Comparison of ENCODE assay signal across 1 cellular context in the genomic region with DNA sequence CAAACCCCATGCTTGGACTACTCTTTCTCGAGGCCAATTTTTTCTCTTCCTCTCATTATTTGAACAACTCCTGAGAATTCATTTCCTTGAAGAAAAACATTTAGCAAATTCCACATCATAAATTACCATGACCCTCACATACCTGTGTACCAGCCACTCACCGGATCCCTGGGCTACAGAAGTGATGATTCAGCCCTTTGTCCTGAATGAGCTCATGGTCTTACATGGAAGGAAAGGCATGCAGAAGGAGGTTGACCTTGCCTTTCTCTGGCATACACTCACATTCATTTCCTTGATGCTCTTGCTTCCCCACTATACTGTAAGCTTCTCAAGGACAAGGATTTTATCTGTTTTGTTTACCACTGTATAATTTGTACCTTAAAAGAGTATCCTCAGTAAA.
TF ChIP-seq lines count a peak whose summit lies in the region.

No MANE protein-coding gene starts in this region.

TF ChIP-seq in HCT116, 20 proteins besides CTCF, POLR2A, EP300 and RAD21 (continued from another document):
- TF ChIP-seq, protein P1, sequence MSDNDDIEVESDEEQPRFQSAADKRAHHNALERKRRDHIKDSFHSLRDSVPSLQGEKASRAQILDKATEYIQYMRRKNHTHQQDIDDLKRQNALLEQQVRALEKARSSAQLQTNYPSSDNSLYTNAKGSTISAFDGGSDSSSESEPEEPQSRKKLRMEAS (IDR thresholded peaks at IDR 0.05) = no peak; the same call in 1 of the 2 replicates
- no peak for TF ChIP-seq ZFX (IDR thresholded peaks at IDR 0.05)
- TF ChIP-seq ZNF274 (IDR thresholded peaks at IDR 0.05; ENCODE audit: low read depth, low read length) = no peak
- TF ChIP-seq, protein P2, sequence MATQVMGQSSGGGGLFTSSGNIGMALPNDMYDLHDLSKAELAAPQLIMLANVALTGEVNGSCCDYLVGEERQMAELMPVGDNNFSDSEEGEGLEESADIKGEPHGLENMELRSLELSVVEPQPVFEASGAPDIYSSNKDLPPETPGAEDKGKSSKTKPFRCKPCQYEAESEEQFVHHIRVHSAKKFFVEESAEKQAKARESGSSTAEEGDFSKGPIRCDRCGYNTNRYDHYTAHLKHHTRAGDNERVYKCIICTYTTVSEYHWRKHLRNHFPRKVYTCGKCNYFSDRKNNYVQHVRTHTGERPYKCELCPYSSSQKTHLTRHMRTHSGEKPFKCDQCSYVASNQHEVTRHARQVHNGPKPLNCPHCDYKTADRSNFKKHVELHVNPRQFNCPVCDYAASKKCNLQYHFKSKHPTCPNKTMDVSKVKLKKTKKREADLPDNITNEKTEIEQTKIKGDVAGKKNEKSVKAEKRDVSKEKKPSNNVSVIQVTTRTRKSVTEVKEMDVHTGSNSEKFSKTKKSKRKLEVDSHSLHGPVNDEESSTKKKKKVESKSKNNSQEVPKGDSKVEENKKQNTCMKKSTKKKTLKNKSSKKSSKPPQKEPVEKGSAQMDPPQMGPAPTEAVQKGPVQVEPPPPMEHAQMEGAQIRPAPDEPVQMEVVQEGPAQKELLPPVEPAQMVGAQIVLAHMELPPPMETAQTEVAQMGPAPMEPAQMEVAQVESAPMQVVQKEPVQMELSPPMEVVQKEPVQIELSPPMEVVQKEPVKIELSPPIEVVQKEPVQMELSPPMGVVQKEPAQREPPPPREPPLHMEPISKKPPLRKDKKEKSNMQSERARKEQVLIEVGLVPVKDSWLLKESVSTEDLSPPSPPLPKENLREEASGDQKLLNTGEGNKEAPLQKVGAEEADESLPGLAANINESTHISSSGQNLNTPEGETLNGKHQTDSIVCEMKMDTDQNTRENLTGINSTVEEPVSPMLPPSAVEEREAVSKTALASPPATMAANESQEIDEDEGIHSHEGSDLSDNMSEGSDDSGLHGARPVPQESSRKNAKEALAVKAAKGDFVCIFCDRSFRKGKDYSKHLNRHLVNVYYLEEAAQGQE (IDR thresholded peaks at IDR 0.05; ENCODE audit: low read depth) = no peak
